1 cellular context compared by ENCODE assay signal in the genomic region with DNA sequence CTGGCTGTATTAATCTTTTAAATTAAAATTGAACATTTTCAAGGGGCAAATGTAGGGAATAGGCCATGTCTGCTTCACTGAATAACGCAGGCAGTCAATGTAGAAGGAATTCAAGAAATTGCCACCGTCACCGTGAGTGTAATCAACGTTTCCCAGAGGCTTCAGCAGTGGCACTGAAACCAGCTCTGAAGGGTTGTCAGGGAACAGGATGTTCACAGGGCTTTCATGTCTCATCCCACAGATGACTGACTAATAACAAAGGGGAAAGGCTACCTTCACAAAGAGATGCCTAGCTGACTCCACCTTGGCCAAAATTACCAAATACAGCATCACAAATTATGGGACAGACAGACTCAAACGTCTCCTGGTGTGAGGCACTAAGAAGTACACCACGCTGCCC.
TF ChIP-seq lines count a peak whose summit lies in the region.

No MANE protein-coding gene starts in this region.

TF ChIP-seq in HepG2, 621 proteins besides CTCF, POLR2A, EP300 and RAD21 (continued from another document):
- no peak for TF ChIP-seq SP4 (CRISPR knock-in tag; IDR thresholded peaks at IDR 0.05)
- TF ChIP-seq ZNF788 (CRISPR knock-in tag; IDR thresholded peaks at IDR 0.05; ENCODE audit: borderline replicate concordance): no peak
- no peak for TF ChIP-seq ZNF556 (CRISPR knock-in tag; IDR thresholded peaks at IDR 0.05; ENCODE audit: borderline replicate concordance)
- TF ChIP-seq, protein P1, sequence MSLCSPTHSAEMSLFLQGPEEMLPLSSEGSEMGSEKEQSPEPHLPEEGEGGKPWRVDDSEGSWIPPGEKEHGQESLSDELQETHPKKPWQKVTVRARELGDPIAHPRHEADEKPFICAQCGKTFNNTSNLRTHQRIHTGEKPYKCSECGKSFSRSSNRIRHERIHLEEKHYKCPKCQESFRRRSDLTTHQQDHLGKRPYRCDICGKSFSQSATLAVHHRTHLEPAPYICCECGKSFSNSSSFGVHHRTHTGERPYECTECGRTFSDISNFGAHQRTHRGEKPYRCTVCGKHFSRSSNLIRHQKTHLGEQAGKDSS (CRISPR knock-in tag; IDR thresholded peaks at IDR 0.05; ENCODE audit: borderline replicate concordance, low read depth): no peak
- TF ChIP-seq KLF12 (CRISPR knock-in tag; IDR thresholded peaks at IDR 0.05; ENCODE audit: borderline replicate concordance): no peak
- no peak for TF ChIP-seq ZFP36L2 (CRISPR knock-in tag; IDR thresholded peaks at IDR 0.05)
- no peak for TF ChIP-seq ISX (CRISPR knock-in tag; conservative IDR thresholded peaks at IDR 0.05)
- no peak for TF ChIP-seq THRA (CRISPR knock-in tag; IDR thresholded peaks at IDR 0.05; ENCODE audit: borderline replicate concordance)
- TF ChIP-seq, protein P2, sequence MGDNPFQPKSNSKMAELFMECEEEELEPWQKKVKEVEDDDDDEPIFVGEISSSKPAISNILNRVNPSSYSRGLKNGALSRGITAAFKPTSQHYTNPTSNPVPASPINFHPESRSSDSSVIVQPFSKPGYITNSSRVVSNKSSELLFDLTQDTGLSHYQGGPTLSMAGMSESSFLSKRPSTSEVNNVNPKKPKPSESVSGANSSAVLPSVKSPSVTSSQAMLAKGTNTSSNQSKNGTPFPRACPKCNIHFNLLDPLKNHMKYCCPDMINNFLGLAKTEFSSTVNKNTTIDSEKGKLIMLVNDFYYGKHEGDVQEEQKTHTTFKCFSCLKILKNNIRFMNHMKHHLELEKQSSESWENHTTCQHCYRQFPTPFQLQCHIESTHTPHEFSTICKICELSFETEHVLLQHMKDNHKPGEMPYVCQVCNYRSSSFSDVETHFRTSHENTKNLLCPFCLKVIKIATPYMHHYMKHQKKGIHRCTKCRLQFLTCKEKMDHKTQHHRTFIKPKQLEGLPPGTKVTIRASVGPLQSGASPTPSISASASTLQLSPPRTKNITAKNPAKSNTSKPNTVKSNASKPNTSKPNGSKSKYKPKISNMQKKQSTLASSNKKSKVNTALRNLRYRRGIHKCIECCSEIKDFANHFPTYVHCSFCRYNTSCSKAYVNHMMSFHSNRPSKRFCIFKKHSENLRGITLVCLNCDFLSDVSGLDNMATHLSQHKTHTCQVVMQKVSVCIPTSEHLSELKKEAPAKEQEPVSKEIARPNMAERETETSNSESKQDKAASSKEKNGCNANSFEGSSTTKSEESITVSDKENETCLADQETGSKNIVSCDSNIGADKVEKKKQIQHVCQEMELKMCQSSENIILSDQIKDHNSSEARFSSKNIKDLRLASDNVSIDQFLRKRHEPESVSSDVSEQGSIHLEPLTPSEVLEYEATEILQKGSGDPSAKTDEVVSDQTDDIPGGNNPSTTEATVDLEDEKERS (CRISPR knock-in tag; IDR thresholded peaks at IDR 0.05): no peak
